ENCODE assay signal across 9 cellular contexts in the genomic region with DNA sequence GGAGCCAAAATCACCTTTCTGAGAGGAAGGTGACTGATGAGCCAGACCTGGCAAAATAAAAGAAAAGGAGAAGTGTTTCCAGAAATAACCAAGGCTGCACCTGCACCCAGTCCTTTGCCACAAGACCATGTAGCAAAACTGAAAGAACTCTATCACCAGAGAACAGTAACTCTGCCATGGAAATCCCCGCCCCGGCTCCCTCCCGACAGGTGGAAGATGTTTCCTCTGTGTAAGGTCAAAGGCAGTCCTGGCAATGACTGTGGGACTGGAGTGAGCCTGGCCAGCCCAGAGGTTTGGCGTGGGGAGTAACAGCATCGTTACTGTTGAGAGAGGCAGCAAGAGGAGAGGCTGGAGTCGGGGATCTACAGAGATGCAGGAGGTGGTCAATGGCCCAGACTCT. TPM values are rescaled to one million over a fixed set of nuclear protein-coding genes. Genes with fewer than 3 reads are reported as not detected.
DNase-seq lines count a peak whose midpoint lies in the region; ATAC-seq and TF ChIP-seq lines count a peak whose summit lies in the region.
"Had no signal": no experiment of that assay in that cellular context is flagged by ENCODE, and none has a peak within 500 bp of the region (broad histone marks: within the 10 kb centered on the region; RNA-seq: fewer than 3 reads in every experiment).

No MANE protein-coding gene starts in this region.

- no peak overlapping the region for H3K27ac Mint-ChIP-seq in activated CD4-positive, alpha-beta T cell treated with anti-CD3 and anti-CD28 coated beads, Interleukin-2, amount 10 ng/mL, durations not matched to agents 7 days and 5 days
- H3K27ac Mint-ChIP-seq in stimulated activated effector memory CD8-positive, alpha-beta T cell treated with anti-CD3 and anti-CD28 coated beads, Interleukin-12 subunit alpha, Interleukin-12 subunit beta, amount 100 ng/mL, for 72 hours = no peak overlapping the region
- H3K27ac Mint-ChIP-seq in CD8-positive, alpha-beta memory T cell = no peak overlapping the region
- H3K27ac Mint-ChIP-seq: activated naive CD8-positive, alpha-beta T cell had no signal

- H3K27ac ChIP-seq in Peyer's patch = no peak overlapping the region
- no peak overlapping the region for H3K27ac ChIP-seq in CD8-positive, alpha-beta memory T cell (ENCODE audit: low read depth, low read length)

- no peaks in the 10 kb centered on the region for H3K9me3 ChIP-seq in Peyer's patch
- H3K9me3 ChIP-seq in CD8-positive, alpha-beta memory T cell (ENCODE audit: low read length) = no peaks in the 10 kb centered on the region

- no peak for TF ChIP-seq POLR2A in Peyer's patch (IDR thresholded peaks at IDR 0.05)

- peaks cover 22% of the 10 kb centered on the region for H3K4me1 Mint-ChIP-seq in activated CD4-positive, alpha-beta T cell treated with anti-CD3 and anti-CD28 coated beads, Interleukin-2, amount 10 ng/mL, durations not matched to agents 7 days and 5 days
- peaks cover 10% of the 10 kb centered on the region for H3K4me1 Mint-ChIP-seq in stimulated activated effector memory CD8-positive, alpha-beta T cell treated with anti-CD3 and anti-CD28 coated beads, Interleukin-12 subunit alpha, Interleukin-12 subunit beta, amount 100 ng/mL, for 72 hours
- H3K4me1 Mint-ChIP-seq in CD8-positive, alpha-beta memory T cell = no peaks in the 10 kb centered on the region

- DNase-seq in activated CD4-positive, alpha-beta T cell treated with anti-CD3 and anti-CD28 coated beads, Interleukin-2, amount 10 ng/mL, durations not matched to agents 7 days and 5 days = peak; percentile 29
- no peak for DNase-seq in activated CD4-positive, alpha-beta T cell treated with anti-CD3 and anti-CD28 coated beads for 4 hours
- peak; percentile 53 to 78 (median 64) for DNase-seq in Peyer's patch
- no peak for DNase-seq in stimulated activated effector memory CD8-positive, alpha-beta T cell treated with anti-CD3 and anti-CD28 coated beads, Interleukin-12 subunit alpha, Interleukin-12 subunit beta, amount 100 ng/mL, for 72 hours (ENCODE audit: low spot score in 2 of 2)
- DNase-seq in NCI-H2196 treated with DMSO at 0.1 percent for 48 hours (lab: John Stamatoyannopoulos, UW; ENCODE audit: unreplicated experiment) = no peak
- no peak for DNase-seq in GOT3 (lab: John Stamatoyannopoulos, UW)
- DNase-seq in CD8-positive, alpha-beta memory T cell = no peak

- H3K4me1 ChIP-seq in Peyer's patch = peaks cover 0 to 12% (median 3%) of the 10 kb centered on the region in 4 donors
- H3K4me1 ChIP-seq in CD8-positive, alpha-beta memory T cell (ENCODE audit: insufficient read depth, low read length) = no peaks in the 10 kb centered on the region

- H3K4me3 Mint-ChIP-seq in activated CD4-positive, alpha-beta T cell treated with anti-CD3 and anti-CD28 coated beads, Interleukin-2, amount 10 ng/mL, durations not matched to agents 7 days and 5 days = peak overlapping the region; percentile 56
- no peak overlapping the region for H3K4me3 Mint-ChIP-seq in stimulated activated effector memory CD8-positive, alpha-beta T cell treated with anti-CD3 and anti-CD28 coated beads, Interleukin-12 subunit alpha, Interleukin-12 subunit beta, amount 100 ng/mL, for 72 hours
- H3K4me3 Mint-ChIP-seq in CD8-positive, alpha-beta memory T cell = no peak overlapping the region
- H3K4me3 Mint-ChIP-seq: activated naive CD8-positive, alpha-beta T cell had no signal

- no peaks in the 10 kb centered on the region for H3K27me3 Mint-ChIP-seq in activated CD4-positive, alpha-beta T cell treated with anti-CD3 and anti-CD28 coated beads, Interleukin-2, amount 10 ng/mL, durations not matched to agents 7 days and 5 days
- H3K27me3 Mint-ChIP-seq in CD8-positive, alpha-beta memory T cell = peaks cover 2 to 4% of the 10 kb centered on the region in 2 donors

- CTCF ChIA-PET in activated CD4-positive, alpha-beta T cell treated with anti-CD3 and anti-CD28 coated beads, Interleukin-2, amount 10 ng/mL, durations not matched to agents 7 days and 5 days (lab: Charles Lee) = interaction anchor here (0.7 kb wide), 1 partner anchor 28 kb away, joined by 3 read pairs; no protein-coding TSS in a partner anchor
- CTCF ChIA-PET in CD8-positive, alpha-beta memory T cell (lab: Charles Lee) = no interaction called here

- no peak overlapping the region for H3K4me3 ChIP-seq in Peyer's patch
- no peak overlapping the region for H3K4me3 ChIP-seq in CD8-positive, alpha-beta memory T cell (ENCODE audit: low read length)

- ATAC-seq in HG02759 (IDR thresholded peaks at IDR 0.05; ENCODE audit: unreplicated experiment) = peak; percentile 78
- ATAC-seq in stimulated activated effector memory CD8-positive, alpha-beta T cell treated with anti-CD3 and anti-CD28 coated beads, Interleukin-12 subunit alpha, Interleukin-12 subunit beta, amount 100 ng/mL, for 72 hours = peak; percentile 71

- no peaks in the 10 kb centered on the region for H3K36me3 Mint-ChIP-seq in activated CD4-positive, alpha-beta T cell treated with anti-CD3 and anti-CD28 coated beads, Interleukin-2, amount 10 ng/mL, durations not matched to agents 7 days and 5 days (ENCODE audit: low read depth)
- no peaks in the 10 kb centered on the region for H3K36me3 Mint-ChIP-seq in stimulated activated effector memory CD8-positive, alpha-beta T cell treated with anti-CD3 and anti-CD28 coated beads, Interleukin-12 subunit alpha, Interleukin-12 subunit beta, amount 100 ng/mL, for 72 hours
- H3K36me3 Mint-ChIP-seq in CD8-positive, alpha-beta memory T cell = no peaks in the 10 kb centered on the region
- H3K36me3 Mint-ChIP-seq: activated naive CD8-positive, alpha-beta T cell had no signal

- H3K9me3 Mint-ChIP-seq in activated CD4-positive, alpha-beta T cell treated with anti-CD3 and anti-CD28 coated beads, Interleukin-2, amount 10 ng/mL, durations not matched to agents 7 days and 5 days = no peaks in the 10 kb centered on the region
- no peaks in the 10 kb centered on the region for H3K9me3 Mint-ChIP-seq in stimulated activated effector memory CD8-positive, alpha-beta T cell treated with anti-CD3 and anti-CD28 coated beads, Interleukin-12 subunit alpha, Interleukin-12 subunit beta, amount 100 ng/mL, for 72 hours
- no peaks in the 10 kb centered on the region for H3K9me3 Mint-ChIP-seq in CD8-positive, alpha-beta memory T cell

- no peaks in the 10 kb centered on the region for H3K36me3 ChIP-seq in Peyer's patch
- H3K36me3 ChIP-seq in CD8-positive, alpha-beta memory T cell (ENCODE audit: insufficient read depth, low read length) = no peaks in the 10 kb centered on the region

- H3K27me3 ChIP-seq in Peyer's patch = no peaks in the 10 kb centered on the region
- no peaks in the 10 kb centered on the region for H3K27me3 ChIP-seq in CD8-positive, alpha-beta memory T cell (ENCODE audit: insufficient read depth, low read length, poor library complexity, severe bottlenecking)

- no peak for TF ChIP-seq CTCF in Peyer's patch (IDR thresholded peaks at IDR 0.05)

- POLR2A ChIA-PET in activated CD4-positive, alpha-beta T cell treated with anti-CD3 and anti-CD28 coated beads, Interleukin-2, amount 10 ng/mL, durations not matched to agents 7 days and 5 days (lab: Charles Lee) = no interaction called here
- POLR2A ChIA-PET in CD8-positive, alpha-beta memory T cell (lab: Charles Lee) = no interaction called here

RNA-seq across cellular contexts. Expression of a gene that starts 42.3 kb away (rescaled TPM):
- 1 to 10 TPM; 6.2 to 8.1 TPM for total RNA-seq in activated CD4-positive, alpha-beta T cell treated with anti-CD3 and anti-CD28 coated beads, Interleukin-2, amount 10 ng/mL, durations not matched to agents 7 days and 5 days
- total RNA-seq in Peyer's patch = 10 to 100 TPM; 14.9 to 26.9 (median 23.0) TPM
- total RNA-seq in CD8-positive, alpha-beta memory T cell = 1 to 10 TPM; 3.0 to 4.0 TPM
- 1.3 TPM for polyA plus RNA-seq in CD8-positive, alpha-beta memory T cell

Comparison
In these comparisons a context has a peak if more than half of its experiments do, and no peak if none do; other contexts are left out.
1. DNase-seq: peak in activated CD4-positive, alpha-beta T cell treated with anti-CD3 and anti-CD28 coated beads, Interleukin-2, amount 10 ng/mL, durations not matched to agents 7 days and 5 days (single experiment) and Peyer's patch (3 of 3); none in activated CD4-positive, alpha-beta T cell treated with anti-CD3 and anti-CD28 coated beads for 4 hours (0 of 2), stimulated activated effector memory CD8-positive, alpha-beta T cell treated with anti-CD3 and anti-CD28 coated beads, Interleukin-12 subunit alpha, Interleukin-12 subunit beta, amount 100 ng/mL, for 72 hours (0 of 2), NCI-H2196 treated with DMSO at 0.1 percent for 48 hours (single experiment), GOT3 (single experiment) and CD8-positive, alpha-beta memory T cell (0 of 5).